Comparison of ENCODE assay signal across 1 cellular context in genomic region chr3:168128463-168128862, GRCh38. TPM values are rescaled to one million over a fixed set of nuclear protein-coding genes. Genes with fewer than 3 reads are reported as not detected.
"Had no signal": no experiment of that assay in that cellular context is flagged by ENCODE, and none has a peak within 500 bp of the region (broad histone marks: within the 10 kb centered on the region; RNA-seq: fewer than 3 reads in every experiment).

No MANE protein-coding gene starts in this region.

RNA-seq across cellular contexts. Expression of gene GOLIM4, which starts 32.7 kb away (rescaled TPM):
- polyA plus RNA-seq: naive thymus-derived CD4-positive, alpha-beta T cell had no signal
